In genomic region chr12:67647547-67648305, GRCh38 we compare ENCODE assay signal across 8 cellular contexts. TPM values are rescaled to one million over a fixed set of nuclear protein-coding genes. Genes with fewer than 3 reads are reported as not detected.
DNase-seq lines count a peak whose midpoint lies in the region; ATAC-seq and TF ChIP-seq lines count a peak whose summit lies in the region.

No MANE protein-coding gene starts in this region.

- no peaks in the 10 kb centered on the region for H3K27me3 ChIP-seq in naive thymus-derived CD4-positive, alpha-beta T cell (ENCODE audit: control insufficient read depth in 2 of 2, insufficient read depth in 2 of 2, low read length in 2 of 2)
- H3K27me3 ChIP-seq in thyroid gland: no peaks in the 10 kb centered on the region

- peak overlapping the region; percentile 83 to 100 (median 96) for H3K4me3 Mint-ChIP-seq in naive thymus-derived CD4-positive, alpha-beta T cell

- peaks cover 16 to 22% (median 18%) of the 10 kb centered on the region in 5 donors for H3K36me3 Mint-ChIP-seq in naive thymus-derived CD4-positive, alpha-beta T cell

- peak overlapping the region; percentile 93 for H3K4me3 ChIP-seq in naive thymus-derived CD4-positive, alpha-beta T cell (ENCODE audit: low read length)
- peak overlapping the region; percentile 39 to 90 (median 87) for H3K4me3 ChIP-seq in thyroid gland (replicated peaks in 1 of 3)

- 6 to 11% methylated on average over 36 of the region's 36 CpGs for WGBS in thyroid gland, 2 donors

- peaks cover 32 to 45% (median 36%) of the 10 kb centered on the region in 7 donors for H3K4me1 Mint-ChIP-seq in naive thymus-derived CD4-positive, alpha-beta T cell

- peaks cover 0 to 13% (median 0%) of the 10 kb centered on the region in 5 donors for H3K27me3 Mint-ChIP-seq in naive thymus-derived CD4-positive, alpha-beta T cell

- POLR2A ChIA-PET in naive thymus-derived CD4-positive, alpha-beta T cell (lab: Charles Lee): interaction anchor here (0.6 to 12.3 kb wide), 30 partner anchors 13 to 379 kb away, joined by 3 to 273 read pairs (median 5); partner anchors contain the start of gene CAND1

- H3K27ac Mint-ChIP-seq in naive thymus-derived CD4-positive, alpha-beta T cell: peak overlapping the region; percentile 89 to 98 (median 97)

- peaks cover 13 to 14% of the 10 kb centered on the region in 2 donors for H3K4me1 ChIP-seq in naive thymus-derived CD4-positive, alpha-beta T cell (ENCODE audit: control insufficient read depth in 2 of 2, insufficient read depth in 2 of 2, low read length in 2 of 2)
- H3K4me1 ChIP-seq in thyroid gland: peaks cover 20 to 22% of the 10 kb centered on the region in 2 donors

- peak; percentile 76 to 79 for DNase-seq in AML-193 (lab: John Stamatoyannopoulos, UW)
- DNase-seq in KG1 (lab: John Stamatoyannopoulos, UW): peak; percentile 33
- peak; percentile 21 for DNase-seq in OCI-M2 (lab: John Stamatoyannopoulos, UW; ENCODE audit: unreplicated experiment)
- DNase-seq in activated gamma-delta T cell treated with Interleukin-2 at 50 U/mL for 16 hours: peak; percentile 31
- DNase-seq in fibroblast of the conjunctiva (ENCODE audit: low read depth): peak; percentile 74
- DNase-seq in naive thymus-derived CD4-positive, alpha-beta T cell: peak in 8 of 9 donors; percentile 31 to 73 (median 62)
- DNase-seq in thyroid gland: peak; percentile 71 to 80

- H3K9me3 ChIP-seq in naive thymus-derived CD4-positive, alpha-beta T cell (ENCODE audit: control insufficient read depth in 2 of 3, low read length in 3 of 3): no peaks in the 10 kb centered on the region
- H3K9me3 ChIP-seq in thyroid gland: no peaks in the 10 kb centered on the region

- H3K9me3 Mint-ChIP-seq in naive thymus-derived CD4-positive, alpha-beta T cell: peaks cover 0 to 8% (median 0%) of the 10 kb centered on the region in 11 donors

- TF ChIP-seq CTCF in thyroid gland (IDR thresholded peaks at IDR 0.05): peak in 4 of 6 experiments; percentile 22 to 60 (median 36)

- peak; percentile 0 for ATAC-seq in GM19372 (IDR thresholded peaks at IDR 0.05; ENCODE audit: low read depth, unreplicated experiment)
- ATAC-seq in naive thymus-derived CD4-positive, alpha-beta T cell: peak; percentile 46

- H3K36me3 ChIP-seq in naive thymus-derived CD4-positive, alpha-beta T cell (ENCODE audit: control insufficient read depth in 2 of 3, insufficient read depth in 3 of 3, low read length in 3 of 3): peaks cover 0 to 11% (median 6%) of the 10 kb centered on the region in 3 experiments
- H3K36me3 ChIP-seq in thyroid gland: no peaks in the 10 kb centered on the region

- CTCF ChIA-PET in naive thymus-derived CD4-positive, alpha-beta T cell (lab: Charles Lee): interaction anchor here (0.8 to 4.4 kb wide), 8 partner anchors 8 to 295 kb away, joined by 3 to 28 read pairs (median 4); no protein-coding TSS in a partner anchor

- peak overlapping the region; percentile 90 for H3K27ac ChIP-seq in naive thymus-derived CD4-positive, alpha-beta T cell (ENCODE audit: low read depth, low read length)
- H3K27ac ChIP-seq in thyroid gland: peak overlapping the region; percentile 49 to 81 (median 65)

- TF ChIP-seq POLR2A in thyroid gland (IDR thresholded peaks at IDR 0.05): peak in 1 of 2 donors; percentile 16

- intact Hi-C loops in naive thymus-derived CD4-positive, alpha-beta T cell (cut with micrococcal nuclease): loop anchor here (1.0 to 10.0 kb wide), 4 partner anchors 17 to 527 kb away; no protein-coding TSS in a partner anchor
- intact Hi-C loops in thyroid gland (cut with DNase I): loop anchor here (5.0 kb wide), 1 partner anchor 195 kb away; no protein-coding TSS in a partner anchor

RNA-seq across cellular contexts. Expression of gene DYRK2, which starts 0.8 kb away (rescaled TPM):
- total RNA-seq in naive thymus-derived CD4-positive, alpha-beta T cell: 100 to 1,000 TPM in 3 of 5 experiments, 10 to 100 TPM in 2; 55.3 to 157 (median 119) TPM
- polyA plus RNA-seq in naive thymus-derived CD4-positive, alpha-beta T cell: 10 to 100 TPM; 60.9 to 98.1 TPM
- 10 to 100 TPM; 17.2 to 41.9 (median 19.6) TPM for total RNA-seq in thyroid gland

Comparison
In these comparisons a context has a peak if more than half of its experiments do, and no peak if none do; other contexts are left out.
1. Peak in every context shown above with its lines: DNase-seq, ATAC-seq, H3K4me3 ChIP-seq and H3K27ac ChIP-seq.
2. DNase-seq: peak in every context shown above with its lines; median percentile 78 in AML-193; 76 in thyroid gland; 74 in fibroblast of the conjunctiva; 62 in naive thymus-derived CD4-positive, alpha-beta T cell; 33 in KG1; 31 in activated gamma-delta T cell treated with Interleukin-2 at 50 U/mL for 16 hours; 21 in OCI-M2.